Comparison of ENCODE assay signal across 26 cellular contexts in genomic region chr19:35400773-35401100, GRCh38. TPM values are rescaled to one million over a fixed set of nuclear protein-coding genes. Genes with fewer than 3 reads are reported as not detected.
DNase-seq lines count a peak whose midpoint lies in the region; ATAC-seq, FAIRE-seq and TF ChIP-seq lines count a peak whose summit lies in the region.
"Had no signal": no experiment of that assay in that cellular context is flagged by ENCODE, and none has a peak within 500 bp of the region (broad histone marks: within the 10 kb centered on the region; RNA-seq: fewer than 3 reads in every experiment).

No MANE protein-coding gene starts in this region.

- CTCF ChIA-PET in HEK293 (lab: Yijun Ruan, JAX): interaction anchor here (1.6 to 1.7 kb wide), 2 partner anchors 48 to 109 kb away, joined by 4 to 7 read pairs; no protein-coding TSS in a partner anchor

- no peak overlapping the region for H3K4me3 ChIP-seq in HEK293 (ENCODE audit: low read depth, low read length)
- H3K4me3 ChIP-seq: A549; BLaER1 treated with 17β-estradiol and CSF1 and Interleukin-3, amounts not matched to agents 10 nM and 100 nM; GM12878; GM23248 had no signal

- no peak overlapping the region for H3K27ac ChIP-seq in HEK293 (ENCODE audit: extremely low read depth, low read depth, low read length)
- H3K27ac ChIP-seq: A549, GM23248 had no signal

- no peaks in the 10 kb centered on the region for H3K36me3 ChIP-seq in HEK293 (ENCODE audit: control insufficient read depth in 2 of 2, insufficient read depth in 1 of 2, low read length in 2 of 2)
- H3K36me3 ChIP-seq: BE2C; BLaER1 treated with 17β-estradiol and CSF1 and Interleukin-3, amounts not matched to agents 10 nM and 100 nM had no signal

- H3K4me1 Mint-ChIP-seq in central memory CD8-positive, alpha-beta T cell: no peaks in the 10 kb centered on the region
- H3K4me1 Mint-ChIP-seq: CD8-positive, alpha-beta memory T cell had no signal

- FAIRE-seq in GM12891 (lab: Jason Lieb, UNC): peak; percentile 20
- FAIRE-seq: A549, D721Med, GM12878, GM18507 had no signal

- H3K9me3 Mint-ChIP-seq in central memory CD8-positive, alpha-beta T cell: no peaks in the 10 kb centered on the region
- H3K9me3 Mint-ChIP-seq: CD4-positive, alpha-beta T cell; CD8-positive, alpha-beta memory T cell; H9; HFFc6 had no signal

- POLR2A ChIA-PET in HEK293 (lab: Yijun Ruan, JAX): no interaction called here

- H3K27ac Mint-ChIP-seq in central memory CD8-positive, alpha-beta T cell (ENCODE audit: low read depth): peak overlapping the region; percentile 37
- H3K27ac Mint-ChIP-seq: CD4-positive, alpha-beta T cell; HFFc6 had no signal

- DNase-seq in GM12891 (ENCODE audit: insufficient read length, low spot score): no peak
- no peak for DNase-seq in central memory CD8-positive, alpha-beta T cell (ENCODE audit: low spot score in 2 of 2)
- no peak for DNase-seq in stimulated activated CD4-positive, alpha-beta T cell treated with anti-CD3 and anti-CD28 coated beads, Interleukin-4, amount 100 ng/mL, for 24 hours
- DNase-seq in RPMI8226: no peak
- no peak for DNase-seq in nucleus accumbens (lab: John Stamatoyannopoulos, UW)
- DNase-seq: 8988T; ACHN; AML-193; BE2C; CD4-positive, alpha-beta T cell; CD8-positive, alpha-beta memory T cell; DMS 273 treated with DMSO at 0.1 percent for 48 hours; DMS79; EL; GDM1; GM23248; H9; HFFc6 had no signal

- no peaks in the 10 kb centered on the region for H3K4me1 ChIP-seq in HEK293 (ENCODE audit: control insufficient read depth, insufficient read depth, low read length)
- H3K4me1 ChIP-seq: A549 had no signal

- TF ChIP-seq CTCF in HEK293 (tag by site-specific recombination; IDR thresholded peaks at IDR 0.05): no peak

- TF ChIP-seq POLR2A in GM12891 (IDR thresholded peaks at IDR 0.05; ENCODE audit: low read depth, low read length): no peak

- H3K27me3 Mint-ChIP-seq in central memory CD8-positive, alpha-beta T cell: peaks cover 22% of the 10 kb centered on the region
- H3K27me3 Mint-ChIP-seq: CD4-positive, alpha-beta T cell had no signal

- H3K9me3 ChIP-seq in HEK293 (ENCODE audit: control insufficient read depth, insufficient read depth, low read depth, low read length): no peaks in the 10 kb centered on the region
- H3K9me3 ChIP-seq: A549; BE2C; BLaER1 treated with 17β-estradiol and CSF1 and Interleukin-3, amounts not matched to agents 10 nM and 100 nM had no signal

- H3K36me3 Mint-ChIP-seq in central memory CD8-positive, alpha-beta T cell (ENCODE audit: insufficient read depth): peaks cover 1% of the 10 kb centered on the region

- ATAC-seq in central memory CD8-positive, alpha-beta T cell (replicated peaks; ENCODE audit: extremely low read depth, poor library complexity, severe bottlenecking): no peak
- ATAC-seq: A549, HCT116 had no signal

- H3K4me3 Mint-ChIP-seq in central memory CD8-positive, alpha-beta T cell: no peak overlapping the region
- H3K4me3 Mint-ChIP-seq: CD14-positive monocyte; CD4-positive, alpha-beta T cell; CD8-positive, alpha-beta memory T cell; H9; HFFc6 had no signal

TF ChIP-seq in GM12891, 5 proteins besides CTCF, POLR2A, EP300 and RAD21:
- TF ChIP-seq SPI1 (IDR thresholded peaks at IDR 0.05; ENCODE audit: low read depth, low read length): no peak
- TF ChIP-seq POU2F2 (IDR thresholded peaks at IDR 0.05; ENCODE audit: low read depth, low read length): no peak
- TF ChIP-seq POLR2AphosphoS5 (IDR thresholded peaks at IDR 0.05; ENCODE audit: low read depth, low read length): no peak
- no peak for TF ChIP-seq TAF1 (IDR thresholded peaks at IDR 0.05; ENCODE audit: low read depth, low read length)
- no peak for TF ChIP-seq PAX5 (IDR thresholded peaks at IDR 0.05; ENCODE audit: insufficient read depth, low read length, severe bottlenecking)

TF ChIP-seq in HEK293, 187 proteins besides CTCF, POLR2A, EP300 and RAD21:
- TF ChIP-seq ZSCAN4 (tag by site-specific recombination; IDR thresholded peaks at IDR 0.05) (no peak), ZNF366 (tag by site-specific recombination; conservative IDR thresholded peaks at IDR 0.05) (0 out of 2 replicates have a peak, but pooled peaks have one; percentile 9)

RNA-seq across cellular contexts. Expression of gene GPR42, which starts 29.9 kb away (rescaled TPM):
- 0.13 TPM for polyA plus RNA-seq in GM12891 (2012; ENCODE audit: low read depth, missing spikeins)
- polyA plus RNA-seq: A549; CD8-positive, alpha-beta memory T cell; GM12878; GM23248 had no signal

RNA-seq across cellular contexts. Expression of gene FFAR3, which starts 42.5 kb away (rescaled TPM):
- polyA plus RNA-seq in GM12891 (2012; ENCODE audit: low read depth, missing spikeins): 0.18 TPM
- polyA plus RNA-seq: A549; CD8-positive, alpha-beta memory T cell; GM23248 had no signal

RNA-seq across cellular contexts. Expression of gene FFAR2, which starts 47.3 kb away (rescaled TPM):
- 24.9 TPM for polyA plus RNA-seq in GM12891 (2012; ENCODE audit: low read depth, missing spikeins)
- polyA plus RNA-seq: CD8-positive, alpha-beta memory T cell; GM23248 had no signal

RNA-seq across cellular contexts. Expression of gene FFAR1, which starts 53.0 kb away (rescaled TPM):
- 2.2 TPM for polyA plus RNA-seq in GM12891 (2012; ENCODE audit: low read depth, missing spikeins)
- polyA plus RNA-seq: A549; CD14-positive monocyte; CD8-positive, alpha-beta memory T cell; GM23248 had no signal
